1 cellular context compared by ENCODE assay signal in the genomic region with DNA sequence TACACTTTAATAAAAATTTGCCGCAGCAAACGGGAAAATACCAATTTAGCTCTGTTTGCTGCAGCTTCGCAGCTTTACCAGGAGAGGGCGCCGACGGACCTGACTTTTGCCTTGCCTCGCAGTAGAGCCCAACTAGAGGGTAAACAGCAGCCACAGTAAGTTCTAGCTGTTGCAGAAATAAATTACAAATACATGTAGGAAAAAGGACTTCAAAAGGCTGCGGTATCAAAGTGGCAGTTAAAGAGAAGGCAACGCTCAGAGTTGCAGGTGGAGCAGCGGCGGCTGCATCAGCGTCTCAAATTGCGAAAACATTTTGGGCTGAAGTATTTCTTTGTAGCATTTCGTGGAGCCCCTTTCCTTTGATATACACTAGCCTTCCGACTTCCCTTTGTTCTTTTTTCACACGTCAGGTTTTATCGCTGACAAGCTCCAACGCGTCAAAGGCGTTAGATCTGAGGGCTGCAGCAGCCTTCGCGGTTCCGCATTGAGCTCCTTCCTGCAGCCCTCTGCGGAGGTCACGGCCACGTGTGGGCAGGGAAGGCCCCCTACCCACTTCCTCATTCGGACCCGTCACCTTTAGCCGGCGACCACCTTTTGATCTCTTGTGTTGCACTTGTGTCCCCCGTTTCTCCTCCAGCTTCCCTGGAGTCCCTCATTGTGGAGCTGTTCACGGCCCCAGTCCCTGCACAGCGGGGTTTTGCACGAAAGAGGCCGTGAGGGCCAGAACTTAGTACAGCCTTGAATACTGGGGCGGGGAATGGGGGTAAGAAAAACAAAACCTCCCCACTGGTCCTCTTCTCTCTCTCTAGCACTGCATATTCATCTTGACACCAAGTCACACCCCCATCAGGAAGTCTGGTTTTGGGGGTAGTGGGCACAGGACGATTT.
TF ChIP-seq lines count a peak whose summit lies in the region.

No MANE protein-coding gene starts in this region.

TF ChIP-seq in HepG2, 621 proteins besides CTCF, POLR2A, EP300 and RAD21 (continued from another document):
- TF ChIP-seq, protein P1, sequence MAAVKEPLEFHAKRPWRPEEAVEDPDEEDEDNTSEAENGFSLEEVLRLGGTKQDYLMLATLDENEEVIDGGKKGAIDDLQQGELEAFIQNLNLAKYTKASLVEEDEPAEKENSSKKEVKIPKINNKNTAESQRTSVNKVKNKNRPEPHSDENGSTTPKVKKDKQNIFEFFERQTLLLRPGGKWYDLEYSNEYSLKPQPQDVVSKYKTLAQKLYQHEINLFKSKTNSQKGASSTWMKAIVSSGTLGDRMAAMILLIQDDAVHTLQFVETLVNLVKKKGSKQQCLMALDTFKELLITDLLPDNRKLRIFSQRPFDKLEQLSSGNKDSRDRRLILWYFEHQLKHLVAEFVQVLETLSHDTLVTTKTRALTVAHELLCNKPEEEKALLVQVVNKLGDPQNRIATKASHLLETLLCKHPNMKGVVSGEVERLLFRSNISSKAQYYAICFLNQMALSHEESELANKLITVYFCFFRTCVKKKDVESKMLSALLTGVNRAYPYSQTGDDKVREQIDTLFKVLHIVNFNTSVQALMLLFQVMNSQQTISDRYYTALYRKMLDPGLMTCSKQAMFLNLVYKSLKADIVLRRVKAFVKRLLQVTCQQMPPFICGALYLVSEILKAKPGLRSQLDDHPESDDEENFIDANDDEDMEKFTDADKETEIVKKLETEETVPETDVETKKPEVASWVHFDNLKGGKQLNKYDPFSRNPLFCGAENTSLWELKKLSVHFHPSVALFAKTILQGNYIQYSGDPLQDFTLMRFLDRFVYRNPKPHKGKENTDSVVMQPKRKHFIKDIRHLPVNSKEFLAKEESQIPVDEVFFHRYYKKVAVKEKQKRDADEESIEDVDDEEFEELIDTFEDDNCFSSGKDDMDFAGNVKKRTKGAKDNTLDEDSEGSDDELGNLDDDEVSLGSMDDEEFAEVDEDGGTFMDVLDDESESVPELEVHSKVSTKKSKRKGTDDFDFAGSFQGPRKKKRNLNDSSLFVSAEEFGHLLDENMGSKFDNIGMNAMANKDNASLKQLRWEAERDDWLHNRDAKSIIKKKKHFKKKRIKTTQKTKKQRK (IDR thresholded peaks at IDR 0.05; ENCODE audit: low read length), result no peak
- TF ChIP-seq, protein P2, sequence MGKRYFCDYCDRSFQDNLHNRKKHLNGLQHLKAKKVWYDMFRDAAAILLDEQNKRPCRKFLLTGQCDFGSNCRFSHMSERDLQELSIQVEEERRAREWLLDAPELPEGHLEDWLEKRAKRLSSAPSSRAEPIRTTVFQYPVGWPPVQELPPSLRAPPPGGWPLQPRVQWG (CRISPR knock-in tag; IDR thresholded peaks at IDR 0.05; ENCODE audit: borderline replicate concordance, low read depth), result no peak
- TF ChIP-seq, protein P3, sequence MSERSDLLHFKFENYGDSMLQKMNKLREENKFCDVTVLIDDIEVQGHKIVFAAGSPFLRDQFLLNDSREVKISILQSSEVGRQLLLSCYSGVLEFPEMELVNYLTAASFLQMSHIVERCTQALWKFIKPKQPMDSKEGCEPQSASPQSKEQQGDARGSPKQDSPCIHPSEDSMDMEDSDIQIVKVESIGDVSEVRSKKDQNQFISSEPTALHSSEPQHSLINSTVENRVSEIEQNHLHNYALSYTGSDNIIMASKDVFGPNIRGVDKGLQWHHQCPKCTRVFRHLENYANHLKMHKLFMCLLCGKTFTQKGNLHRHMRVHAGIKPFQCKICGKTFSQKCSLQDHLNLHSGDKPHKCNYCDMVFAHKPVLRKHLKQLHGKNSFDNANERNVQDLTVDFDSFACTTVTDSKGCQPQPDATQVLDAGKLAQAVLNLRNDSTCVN (CRISPR knock-in tag; IDR thresholded peaks at IDR 0.05; ENCODE audit: borderline replicate concordance), result no peak
- 0 out of 2 replicates have a peak, but pooled peaks have one; percentile 29 for TF ChIP-seq SALL1 (CRISPR knock-in tag; IDR thresholded peaks at IDR 0.05)
- TF ChIP-seq, protein P4, sequence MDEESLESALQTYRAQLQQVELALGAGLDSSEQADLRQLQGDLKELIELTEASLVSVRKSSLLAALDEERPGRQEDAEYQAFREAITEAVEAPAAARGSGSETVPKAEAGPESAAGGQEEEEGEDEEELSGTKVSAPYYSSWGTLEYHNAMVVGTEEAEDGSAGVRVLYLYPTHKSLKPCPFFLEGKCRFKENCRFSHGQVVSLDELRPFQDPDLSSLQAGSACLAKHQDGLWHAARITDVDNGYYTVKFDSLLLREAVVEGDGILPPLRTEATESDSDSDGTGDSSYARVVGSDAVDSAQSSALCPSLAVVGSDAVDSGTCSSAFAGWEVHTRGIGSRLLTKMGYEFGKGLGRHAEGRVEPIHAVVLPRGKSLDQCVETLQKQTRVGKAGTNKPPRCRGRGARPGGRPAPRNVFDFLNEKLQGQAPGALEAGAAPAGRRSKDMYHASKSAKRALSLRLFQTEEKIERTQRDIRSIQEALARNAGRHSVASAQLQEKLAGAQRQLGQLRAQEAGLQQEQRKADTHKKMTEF (CRISPR knock-in tag; IDR thresholded peaks at IDR 0.05), result no peak
- TF ChIP-seq FOXA1 (IDR thresholded peaks at IDR 0.05), result no peak
- TF ChIP-seq FOXA1 (CRISPR knock-in tag; IDR thresholded peaks at IDR 0.05), result peak; percentile 48; the same call in 1 of the 2 replicates
- TF ChIP-seq ZNF101 (CRISPR knock-in tag; IDR thresholded peaks at IDR 0.05; ENCODE audit: borderline replicate concordance, low read depth), result no peak
- TF ChIP-seq ZNF274 (CRISPR knock-in tag; IDR thresholded peaks at IDR 0.05), result no peak
- peak; percentile 38; the same call in 1 of the 2 replicates for TF ChIP-seq FOXA3 (CRISPR knock-in tag; IDR thresholded peaks at IDR 0.05)
- TF ChIP-seq, protein P5, sequence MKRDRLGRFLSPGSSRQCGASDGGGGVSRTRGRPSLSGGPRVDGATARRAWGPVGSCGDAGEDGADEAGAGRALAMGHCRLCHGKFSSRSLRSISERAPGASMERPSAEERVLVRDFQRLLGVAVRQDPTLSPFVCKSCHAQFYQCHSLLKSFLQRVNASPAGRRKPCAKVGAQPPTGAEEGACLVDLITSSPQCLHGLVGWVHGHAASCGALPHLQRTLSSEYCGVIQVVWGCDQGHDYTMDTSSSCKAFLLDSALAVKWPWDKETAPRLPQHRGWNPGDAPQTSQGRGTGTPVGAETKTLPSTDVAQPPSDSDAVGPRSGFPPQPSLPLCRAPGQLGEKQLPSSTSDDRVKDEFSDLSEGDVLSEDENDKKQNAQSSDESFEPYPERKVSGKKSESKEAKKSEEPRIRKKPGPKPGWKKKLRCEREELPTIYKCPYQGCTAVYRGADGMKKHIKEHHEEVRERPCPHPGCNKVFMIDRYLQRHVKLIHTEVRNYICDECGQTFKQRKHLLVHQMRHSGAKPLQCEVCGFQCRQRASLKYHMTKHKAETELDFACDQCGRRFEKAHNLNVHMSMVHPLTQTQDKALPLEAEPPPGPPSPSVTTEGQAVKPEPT (CRISPR knock-in tag; IDR thresholded peaks at IDR 0.05; ENCODE audit: low read depth), result no peak
- no peak for TF ChIP-seq TP53 (CRISPR knock-in tag; conservative IDR thresholded peaks at IDR 0.05)
- TF ChIP-seq, protein P6, sequence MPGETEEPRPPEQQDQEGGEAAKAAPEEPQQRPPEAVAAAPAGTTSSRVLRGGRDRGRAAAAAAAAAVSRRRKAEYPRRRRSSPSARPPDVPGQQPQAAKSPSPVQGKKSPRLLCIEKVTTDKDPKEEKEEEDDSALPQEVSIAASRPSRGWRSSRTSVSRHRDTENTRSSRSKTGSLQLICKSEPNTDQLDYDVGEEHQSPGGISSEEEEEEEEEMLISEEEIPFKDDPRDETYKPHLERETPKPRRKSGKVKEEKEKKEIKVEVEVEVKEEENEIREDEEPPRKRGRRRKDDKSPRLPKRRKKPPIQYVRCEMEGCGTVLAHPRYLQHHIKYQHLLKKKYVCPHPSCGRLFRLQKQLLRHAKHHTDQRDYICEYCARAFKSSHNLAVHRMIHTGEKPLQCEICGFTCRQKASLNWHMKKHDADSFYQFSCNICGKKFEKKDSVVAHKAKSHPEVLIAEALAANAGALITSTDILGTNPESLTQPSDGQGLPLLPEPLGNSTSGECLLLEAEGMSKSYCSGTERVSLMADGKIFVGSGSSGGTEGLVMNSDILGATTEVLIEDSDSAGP (CRISPR knock-in tag; IDR thresholded peaks at IDR 0.05; ENCODE audit: borderline replicate concordance), result peak; percentile 32; the same call in 1 of the 2 replicates
- peak; percentile 80; the same call in 1 of the 2 replicates for TF ChIP-seq ZNF598 (CRISPR knock-in tag; IDR thresholded peaks at IDR 0.05; ENCODE audit: borderline replicate concordance)
- no peak for TF ChIP-seq ZNF496 (CRISPR knock-in tag; IDR thresholded peaks at IDR 0.05; ENCODE audit: insufficient replicate concordance)
- peak; percentile 77 for TF ChIP-seq SMC3 (IDR thresholded peaks at IDR 0.05; ENCODE audit: low read length)
- no peak for TF ChIP-seq GATA4 (IDR thresholded peaks at IDR 0.05; ENCODE audit: borderline replicate concordance, low read depth)
